Comparison of ENCODE assay signal across 21 cellular contexts in genomic region chr3:111608378-111608777, GRCh38. TPM values are rescaled to one million over a fixed set of nuclear protein-coding genes. Genes with fewer than 3 reads are reported as not detected.
A peak's percentile ranks its signal among the peaks of the same experiment; 100 is the strongest.
DNase-seq lines count a peak whose midpoint lies in the region; ATAC-seq, FAIRE-seq and TF ChIP-seq lines count a peak whose summit lies in the region.
"Had no signal": no experiment of that assay in that cellular context is flagged by ENCODE, and none has a peak within 500 bp of the region (broad histone marks: within the 10 kb centered on the region; RNA-seq: fewer than 3 reads in every experiment).

No MANE protein-coding gene starts in this region.

- no peaks in the 10 kb centered on the region for H3K9me3 Mint-ChIP-seq in activated naive CD4-positive, alpha-beta T cell treated with anti-CD3 and anti-CD28 coated beads for 36 hours
- peaks cover 4% of the 10 kb centered on the region for H3K9me3 Mint-ChIP-seq in activated naive CD8-positive, alpha-beta T cell (ENCODE audit: low read depth)

- BruUV-seq in A673 (replicated peaks; lab: Mats Ljungman, UMichigan), result no TSS peak

- no peak overlapping the region for H3K4me3 Mint-ChIP-seq in activated naive CD4-positive, alpha-beta T cell treated with anti-CD3 and anti-CD28 coated beads for 36 hours
- no peak overlapping the region for H3K4me3 Mint-ChIP-seq in activated naive CD8-positive, alpha-beta T cell

- H3K9me3 ChIP-seq in A673 (ENCODE audit: low read depth, low read length, poor library complexity, severe bottlenecking) (no peaks in the 10 kb centered on the region), HAP-1 (no peaks in the 10 kb centered on the region)
- H3K9me3 ChIP-seq: gastroesophageal sphincter, neutrophil had no signal

- H3K36me3 ChIP-seq in A673 (ENCODE audit: insufficient read depth, low read length, poor library complexity, severe bottlenecking), result no peaks in the 10 kb centered on the region
- H3K36me3 ChIP-seq in HAP-1 (replicated peaks), result no peaks in the 10 kb centered on the region
- H3K36me3 ChIP-seq: gastroesophageal sphincter, neutrophil had no signal

- H3K27me3 ChIP-seq in A673 (replicated peaks; ENCODE audit: insufficient read depth, low read depth, low read length, poor library complexity) (no peaks in the 10 kb centered on the region), HAP-1 (ENCODE audit: low read depth) (no peaks in the 10 kb centered on the region)
- H3K27me3 ChIP-seq: gastroesophageal sphincter, neutrophil had no signal

- H3K27ac Mint-ChIP-seq in activated naive CD4-positive, alpha-beta T cell treated with anti-CD3 and anti-CD28 coated beads for 36 hours, result peak overlapping the region; percentile 97
- H3K27ac Mint-ChIP-seq in activated naive CD8-positive, alpha-beta T cell, result peak overlapping the region; percentile 93

- no peak overlapping the region for H3K27ac ChIP-seq in A673 (ENCODE audit: low read depth, low read length, poor library complexity, severe bottlenecking)
- H3K27ac ChIP-seq: gastroesophageal sphincter, neutrophil, RWPE1 had no signal

- H3K4me1 ChIP-seq in A673 (ENCODE audit: insufficient read depth, low read length, poor library complexity, severe bottlenecking) (no peaks in the 10 kb centered on the region), HAP-1 (no peaks in the 10 kb centered on the region)
- H3K4me1 ChIP-seq: gastroesophageal sphincter had no signal

- intact Hi-C loops in activated naive CD4-positive, alpha-beta T cell treated with anti-CD3 and anti-CD28 coated beads for 36 hours (cut with micrococcal nuclease), result loop anchor here (2.0 to 5.0 kb wide), 2 partner anchors 524 to 724 kb away; partner anchors contain the start of genes CD200 and GCSAM
- intact Hi-C loops in A673 (cut with micrococcal nuclease; ENCODE audit: unreplicated experiment), result no loop called here

- H3K4me1 Mint-ChIP-seq in activated naive CD4-positive, alpha-beta T cell treated with anti-CD3 and anti-CD28 coated beads for 36 hours (ENCODE audit: low read depth), result peaks cover 95% of the 10 kb centered on the region
- H3K4me1 Mint-ChIP-seq in activated naive CD8-positive, alpha-beta T cell (ENCODE audit: low read depth), result peaks cover 99% of the 10 kb centered on the region

- ATAC-seq in HG02840 (IDR thresholded peaks at IDR 0.05; ENCODE audit: low FRiP score, unreplicated experiment), result peak; percentile 36
- ATAC-seq in HG03571 (IDR thresholded peaks at IDR 0.05; ENCODE audit: unreplicated experiment), result no peak
- ATAC-seq: gastroesophageal sphincter, sciatic nerve had no signal

- in situ Hi-C loops in HAP-1 (cut with MboI; ENCODE audit: low sequenced_read_pairs), result no loop called here

- no peak overlapping the region for H3K4me3 ChIP-seq in A673 (ENCODE audit: low read depth, low read length, poor library complexity, severe bottlenecking)
- H3K4me3 ChIP-seq in HAP-1, result no peak overlapping the region
- H3K4me3 ChIP-seq: gastroesophageal sphincter had no signal

- CTCF ChIA-PET in activated naive CD4-positive, alpha-beta T cell treated with anti-CD3 and anti-CD28 coated beads for 36 hours (lab: Charles Lee), result interaction anchor here (0.6 to 2.4 kb wide), 4 partner anchors 8 to 35 kb away, joined by 3 to 13 read pairs (median 5); no protein-coding TSS in a partner anchor
- CTCF ChIA-PET in A673 (lab: Charles Lee), result no interaction called here

- DNase-seq in activated naive CD4-positive, alpha-beta T cell treated with anti-CD3 and anti-CD28 coated beads for 36 hours, result no peak
- no peak for DNase-seq in activated naive CD4-positive, alpha-beta T cell treated with Interleukin-2 at 50 U/mL for 16 hours
- DNase-seq in urothelium cell line (ENCODE audit: low spot score) (no peak), A673 (ENCODE audit: low spot score) (no peak), HAP-1 (ENCODE audit: low spot score in 2 of 2) (no peak)
- DNase-seq: activated CD4-positive, alpha-beta T cell treated with anti-CD3 and anti-CD28 coated beads for 48 hours; caudate nucleus; GF-D8; NCI-H187; NCI-H526; stimulated activated CD4-positive, alpha-beta T cell treated with anti-CD3 and anti-CD28 coated beads, Interleukin-4, amount 100 ng/mL, for 4 hours had no signal

- H3K27me3 Mint-ChIP-seq in activated naive CD4-positive, alpha-beta T cell treated with anti-CD3 and anti-CD28 coated beads for 36 hours (ENCODE audit: low read depth), result no peaks in the 10 kb centered on the region
- H3K27me3 Mint-ChIP-seq in activated naive CD8-positive, alpha-beta T cell, result no peaks in the 10 kb centered on the region

- peak; percentile 48 for FAIRE-seq in urothelium cell line (lab: Jason Lieb, UNC)
- FAIRE-seq: H54 had no signal

- H3K36me3 Mint-ChIP-seq in activated naive CD4-positive, alpha-beta T cell treated with anti-CD3 and anti-CD28 coated beads for 36 hours (ENCODE audit: low read depth), result peaks cover 36% of the 10 kb centered on the region
- peaks cover 42% of the 10 kb centered on the region for H3K36me3 Mint-ChIP-seq in activated naive CD8-positive, alpha-beta T cell

- POLR2A ChIA-PET in A673 (lab: Charles Lee; ENCODE audit: low non-redundant PET), result no interaction called here

- no peak for TF ChIP-seq CTCF in A673 (conservative IDR thresholded peaks at IDR 0.05; ENCODE audit: low read depth, low read length)

RNA-seq across cellular contexts. Expression of gene ZBED2, which starts 13.2 kb away (rescaled TPM):
- 100 to 1,000 TPM; 394 to 397 TPM for total RNA-seq in activated naive CD4-positive, alpha-beta T cell treated with anti-CD3 and anti-CD28 coated beads for 36 hours
- total RNA-seq in A673 (2021), result not detected in 2 replicates
- total RNA-seq: mesenteric fat pad, sciatic nerve, urinary bladder had no signal

Comparison
In these comparisons a context has a peak if more than half of its experiments do, and no peak if none do; other contexts are left out.
1. RNA of gene ZBED2, which starts 13.2 kb away (total RNA-seq): 394 to 397 TPM in activated naive CD4-positive, alpha-beta T cell treated with anti-CD3 and anti-CD28 coated beads for 36 hours; not detected in A673; every median in the first group is over 100 times any median in the second.